ENCODE assay signal across 8 cellular contexts in genomic region chr19:45079911-45080469, GRCh38. TPM values are rescaled to one million over a fixed set of nuclear protein-coding genes. Genes with fewer than 3 reads are reported as not detected.
DNase-seq lines count a peak whose midpoint lies in the region; ATAC-seq and TF ChIP-seq lines count a peak whose summit lies in the region.

No MANE protein-coding gene starts in this region.

- H3K27ac Mint-ChIP-seq in CD4-positive, alpha-beta T cell: peak overlapping the region; percentile 79
- peak overlapping the region; percentile 13 for H3K27ac Mint-ChIP-seq in endothelial cell (ENCODE audit: unreplicated experiment)

- ATAC-seq in CD4-positive, alpha-beta T cell (ENCODE audit: poor library complexity): no peak
- ATAC-seq in GM21529 (IDR thresholded peaks at IDR 0.05; ENCODE audit: unreplicated experiment): no peak

- peak overlapping the region; percentile 90 for H2AFZ ChIP-seq in neuronal stem cell (ENCODE audit: low read length)

- no peak overlapping the region for H3K23ac ChIP-seq in neuronal stem cell (ENCODE audit: low read depth, low read length, poor library complexity)

- intact Hi-C loops in CD4-positive, alpha-beta T cell (cut with DNase I, micrococcal nuclease): loop anchor here (1.0 to 10.0 kb wide), 4 partner anchors 13 to 915 kb away; partner anchors contain the start of genes CCDC61 (in 1 of the 2), CLASRP (in 1 of the 2) and PPP1R37 (in 1 of the 2)

- WGBS in neuronal stem cell (ENCODE audit: extremely low coverage in 2 of 2, insufficient read length in 2 of 2, insufficient replicate concordance in 1 of 2), 2 donors: no CpG with 5 or more reads among the region's 9 CpGs

- H3K27me3 Mint-ChIP-seq in CD4-positive, alpha-beta T cell: no peaks in the 10 kb centered on the region
- H3K27me3 Mint-ChIP-seq in endothelial cell (ENCODE audit: unreplicated experiment): peaks cover 13% of the 10 kb centered on the region

- peak overlapping the region; percentile 93 for H3K4me3 Mint-ChIP-seq in CD4-positive, alpha-beta T cell
- H3K4me3 Mint-ChIP-seq in endothelial cell (ENCODE audit: unreplicated experiment): peak overlapping the region; percentile 99

- no peaks in the 10 kb centered on the region for H3K9me3 Mint-ChIP-seq in CD4-positive, alpha-beta T cell
- no peaks in the 10 kb centered on the region for H3K9me3 Mint-ChIP-seq in endothelial cell (ENCODE audit: unreplicated experiment)

- peak overlapping the region; percentile 81 for H3K4me2 ChIP-seq in neuronal stem cell (ENCODE audit: insufficient read depth, low read length, poor library complexity, severe bottlenecking)

- H4K91ac ChIP-seq in neuronal stem cell (ENCODE audit: low read depth, low read length, poor library complexity): no peak overlapping the region

- peaks cover 45% of the 10 kb centered on the region for H3K4me1 Mint-ChIP-seq in CD4-positive, alpha-beta T cell (ENCODE audit: low read depth)
- H3K4me1 Mint-ChIP-seq in endothelial cell (ENCODE audit: unreplicated experiment): peaks cover 13% of the 10 kb centered on the region

- H3K27ac ChIP-seq in CD4-positive, alpha-beta T cell (ENCODE audit: low read depth, low read length): no peak overlapping the region
- H3K27ac ChIP-seq in neuronal stem cell (replicated peaks; ENCODE audit: low read length): peak overlapping the region; percentile 85

- H3K36me3 Mint-ChIP-seq in CD4-positive, alpha-beta T cell (ENCODE audit: low read depth): peaks cover 18% of the 10 kb centered on the region
- peaks cover 6% of the 10 kb centered on the region for H3K36me3 Mint-ChIP-seq in endothelial cell (ENCODE audit: low read depth, unreplicated experiment)

- H3K36me3 ChIP-seq in NT2/D1 (ENCODE audit: insufficient read depth, insufficient read length, low read length) (peaks cover 13% of the 10 kb centered on the region), neuronal stem cell (replicated peaks in 1 of 2; ENCODE audit: control insufficient read depth in 2 of 2, insufficient read depth in 2 of 2, low read length in 2 of 2) (peaks cover 7 to 22% of the 10 kb centered on the region in 2 donors)

- CTCF ChIA-PET in CD4-positive, alpha-beta T cell (lab: Charles Lee): interaction anchor here (1.0 to 2.4 kb wide), 3 partner anchors 12 to 45 kb away, joined by 3 to 15 read pairs (median 5); partner anchors contain the start of gene PPP1R37

- H3K18ac ChIP-seq in neuronal stem cell (ENCODE audit: low read length): no peak overlapping the region

- peak overlapping the region; percentile 58 for H2BK15ac ChIP-seq in neuronal stem cell (ENCODE audit: low read length)

- H3K9me3 ChIP-seq in CD4-positive, alpha-beta T cell (ENCODE audit: control insufficient read depth, low read length): no peaks in the 10 kb centered on the region
- no peaks in the 10 kb centered on the region for H3K9me3 ChIP-seq in NT2/D1 (ENCODE audit: insufficient read depth, low read length)
- no peaks in the 10 kb centered on the region for H3K9me3 ChIP-seq in neuronal stem cell (replicated peaks in 1 of 2; ENCODE audit: control insufficient read depth in 2 of 2, insufficient read depth in 1 of 2, low read depth in 1 of 2, low read length in 2 of 2)

- no peak overlapping the region for H4K8ac ChIP-seq in neuronal stem cell (ENCODE audit: low read depth, low read length)

- TF ChIP-seq CTCF in CD4-positive, alpha-beta T cell (IDR thresholded peaks at IDR 0.05): no peak
- TF ChIP-seq CTCF in endothelial cell (IDR thresholded peaks at IDR 0.05; ENCODE audit: unreplicated experiment): no peak

- peak overlapping the region; percentile 82 for H3K4me3 ChIP-seq in NT2/D1 (ENCODE audit: insufficient read length, low read depth)
- peak overlapping the region; percentile 90 to 92 for H3K4me3 ChIP-seq in neuronal stem cell (ENCODE audit: low read length in 2 of 2)

- H3K27me3 ChIP-seq in CD4-positive, alpha-beta T cell (ENCODE audit: control insufficient read depth, insufficient read depth, low read length): no peaks in the 10 kb centered on the region
- no peaks in the 10 kb centered on the region for H3K27me3 ChIP-seq in NT2/D1 (ENCODE audit: insufficient read depth, insufficient read length)
- H3K27me3 ChIP-seq in neuronal stem cell (ENCODE audit: control insufficient read depth in 3 of 3, insufficient read depth in 3 of 3, low read depth in 1 of 3, low read length in 3 of 3): peaks cover 5 to 24% (median 20%) of the 10 kb centered on the region in 3 experiments

- peak overlapping the region; percentile 81 for H2BK120ac ChIP-seq in neuronal stem cell (ENCODE audit: low read depth, low read length)

- peaks cover 10% of the 10 kb centered on the region for H3K79me1 ChIP-seq in neuronal stem cell (ENCODE audit: low read depth, low read length)

- H3K9ac ChIP-seq in NT2/D1 (ENCODE audit: insufficient read length, low read depth) (peak overlapping the region; percentile 95), neuronal stem cell (ENCODE audit: low read depth, low read length, poor library complexity) (peak overlapping the region; percentile 90)

- H3K4ac ChIP-seq in neuronal stem cell (ENCODE audit: low read length): no peak overlapping the region

- H3K4me1 ChIP-seq in NT2/D1 (ENCODE audit: insufficient read depth, insufficient read length) (no peaks in the 10 kb centered on the region), neuronal stem cell (ENCODE audit: control insufficient read depth in 2 of 2, insufficient read depth in 1 of 2, low read depth in 1 of 2, low read length in 2 of 2) (peaks cover 7 to 8% of the 10 kb centered on the region in 2 donors)

- no peak overlapping the region for H3K14ac ChIP-seq in neuronal stem cell (ENCODE audit: low read length)

- DNase-seq in CD4-positive, alpha-beta T cell: no peak
- DNase-seq in NT2/D1 (ENCODE audit: low read depth, low spot score) (no peak), endothelial cell (ENCODE audit: low spot score) (no peak), neuronal stem cell (ENCODE audit: low spot score) (no peak), D341Med (ENCODE audit: low spot score) (no peak), SKM-1 (lab: John Stamatoyannopoulos, UW; ENCODE audit: unreplicated experiment) (no peak), amniotic stem cell (lab: John Stamatoyannopoulos, UW) (no peak)

- H2BK12ac ChIP-seq in neuronal stem cell (ENCODE audit: low read length): no peak overlapping the region

- H2AK5ac ChIP-seq in neuronal stem cell (ENCODE audit: low read depth, low read length): no peak overlapping the region

- H2BK5ac ChIP-seq in neuronal stem cell (ENCODE audit: low read length): peak overlapping the region; percentile 24

- POLR2A ChIA-PET in CD4-positive, alpha-beta T cell (lab: Charles Lee): interaction anchor here (0.7 to 4.0 kb wide), 4 partner anchors 12 to 180 kb away, joined by 3 to 49 read pairs (median 4); partner anchors contain the start of genes BLOC1S3, PPP1R37 and TRAPPC6A

RNA-seq across cellular contexts. Expression of gene GEMIN7, which starts 0.9 kb away (rescaled TPM):
- 1 to 10 TPM; 4.0 to 4.8 TPM for total RNA-seq in CD4-positive, alpha-beta T cell
- total RNA-seq in endothelial cell (ENCODE audit: unreplicated experiment): 30.8 TPM
- 19.2 TPM for polyA plus RNA-seq in neuronal stem cell (2013, experiment 1 of 2)
- 18.7 TPM for polyA plus RNA-seq in neuronal stem cell (2013, experiment 2 of 2)

RNA-seq across cellular contexts. Expression of gene ZNF296, which starts 3.7 kb away (rescaled TPM):
- 1 to 10 TPM; 2.0 to 2.4 TPM for total RNA-seq in CD4-positive, alpha-beta T cell
- total RNA-seq in endothelial cell (ENCODE audit: unreplicated experiment): 0.54 TPM
- 1.2 TPM for polyA plus RNA-seq in neuronal stem cell (2013, experiment 1 of 2)
- 1.0 TPM for polyA plus RNA-seq in neuronal stem cell (2013, experiment 2 of 2)

RNA-seq across cellular contexts. Expression of gene PPP1R37, which starts 13.0 kb away (rescaled TPM):
- total RNA-seq in CD4-positive, alpha-beta T cell: 10 to 100 TPM; 17.2 to 19.6 TPM
- total RNA-seq in endothelial cell (ENCODE audit: unreplicated experiment): 34.7 TPM
- 15.6 TPM for polyA plus RNA-seq in neuronal stem cell (2013, experiment 1 of 2)
- polyA plus RNA-seq in neuronal stem cell (2013, experiment 2 of 2): 15.8 TPM

RNA-seq across cellular contexts. Expression of gene CLASRP, which starts 41.1 kb away (rescaled TPM):
- total RNA-seq in CD4-positive, alpha-beta T cell: 100 to 1,000 TPM; 152 to 154 TPM
- 72.2 TPM for total RNA-seq in endothelial cell (ENCODE audit: unreplicated experiment)
- 37.0 TPM for polyA plus RNA-seq in neuronal stem cell (2013, experiment 1 of 2)
- polyA plus RNA-seq in neuronal stem cell (2013, experiment 2 of 2): 35.8 TPM
